ENCODE assay signal across 8 cellular contexts in genomic region chr18:75247601-75248421, GRCh38. TPM values are rescaled to one million over a fixed set of nuclear protein-coding genes. Genes with fewer than 3 reads are reported as not detected.
A peak's percentile ranks its signal among the peaks of the same experiment; 100 is the strongest.
DNase-seq lines count a peak whose midpoint lies in the region; ATAC-seq and TF ChIP-seq lines count a peak whose summit lies in the region.

No MANE protein-coding gene starts in this region.

- intact Hi-C loops in adrenal gland (cut with DNase I), result loop anchor here in 1 of 2 donors (5.0 kb wide), 1 partner anchor 36 kb away; the partner anchor contains the start of gene TSHZ1

- peaks cover 3 to 7% of the 10 kb centered on the region in 2 donors for H3K36me3 Mint-ChIP-seq in stimulated activated naive B cell treated with anti-CD40 and anti-IgM and Interleukin-4, amounts not matched to agents 10 μg/mL and 1 μg/mL and 100 μg/mL, for 72 hours
- no peaks in the 10 kb centered on the region for H3K36me3 Mint-ChIP-seq in endothelial cell (ENCODE audit: low read depth, unreplicated experiment)

- H3K27me3 ChIP-seq in adrenal gland (no peaks in the 10 kb centered on the region), H7 (ENCODE audit: control insufficient read depth, insufficient read depth, low read length) (no peaks in the 10 kb centered on the region)

- peak; percentile 82 for DNase-seq in DMS53 (lab: John Stamatoyannopoulos, UW)
- peak; percentile 48 for DNase-seq in GM20000 (ENCODE audit: low spot score)
- DNase-seq in NB4 (ENCODE audit: low read depth), result peak; percentile 52
- DNase-seq in adrenal gland, result no peak
- DNase-seq in hepatic stellate cell (ENCODE audit: low spot score), result peak; percentile 68
- no peak for DNase-seq in stimulated activated naive B cell treated with anti-CD40 and anti-IgM and Interleukin-4, amounts not matched to agents 10 μg/mL and 1 μg/mL and 100 μg/mL, for 72 hours
- DNase-seq in H7, result no peak
- DNase-seq in endothelial cell (ENCODE audit: low spot score), result no peak

- peak overlapping the region; percentile 32 to 91 (median 76) for H3K27ac ChIP-seq in adrenal gland

- peak overlapping the region; percentile 67 for H3K4me3 ChIP-seq in NB4 (ENCODE audit: low read depth, low read length)
- peak overlapping the region in 2 of 4 donors; percentile 32 to 55 for H3K4me3 ChIP-seq in adrenal gland
- H3K4me3 ChIP-seq in H7 (ENCODE audit: insufficient read depth, low read depth, low read length), result no peak overlapping the region

- no peaks in the 10 kb centered on the region for H3K9me3 ChIP-seq in adrenal gland (replicated peaks in 1 of 3)

- peaks cover 19 to 61% of the 10 kb centered on the region in 2 donors for H3K4me1 ChIP-seq in adrenal gland (replicated peaks in 1 of 2)

- peak overlapping the region; percentile 84 to 85 for H3K4me3 Mint-ChIP-seq in stimulated activated naive B cell treated with anti-CD40 and anti-IgM and Interleukin-4, amounts not matched to agents 10 μg/mL and 1 μg/mL and 100 μg/mL, for 72 hours
- H3K4me3 Mint-ChIP-seq in endothelial cell (ENCODE audit: unreplicated experiment), result no peak overlapping the region

- peak; percentile 51 to 61 for ATAC-seq in stimulated activated naive B cell treated with anti-CD40 and anti-IgM and Interleukin-4, amounts not matched to agents 10 μg/mL and 1 μg/mL and 100 μg/mL, for 72 hours (replicated peaks)

- TF ChIP-seq CTCF in GM20000 (IDR thresholded peaks at IDR 0.05; ENCODE audit: extremely low read depth, missing control alignments) (no peak), NB4 (IDR thresholded peaks at IDR 0.05; ENCODE audit: low read depth, low read length) (no peak), adrenal gland (IDR thresholded peaks at IDR 0.05) (no peak), endothelial cell (IDR thresholded peaks at IDR 0.05; ENCODE audit: unreplicated experiment) (no peak)

- no peak for TF ChIP-seq POLR2A in NB4 (IDR thresholded peaks at IDR 0.05; ENCODE audit: extremely low read depth, insufficient read length)
- TF ChIP-seq POLR2A in adrenal gland (IDR thresholded peaks at IDR 0.05), result peak in 1 of 2 donors; percentile 36

- H3K36me3 ChIP-seq in adrenal gland (replicated peaks in 1 of 2), result no peaks in the 10 kb centered on the region
- no peaks in the 10 kb centered on the region for H3K36me3 ChIP-seq in H7 (replicated peaks; ENCODE audit: control insufficient read depth, insufficient read depth, low read length)

- no peaks in the 10 kb centered on the region for H3K27me3 Mint-ChIP-seq in stimulated activated naive B cell treated with anti-CD40 and anti-IgM and Interleukin-4, amounts not matched to agents 10 μg/mL and 1 μg/mL and 100 μg/mL, for 72 hours
- H3K27me3 Mint-ChIP-seq in endothelial cell (ENCODE audit: unreplicated experiment), result peaks cover 2% of the 10 kb centered on the region

- WGBS in adrenal gland, 4 donors, result 20 to 24% (median 22%) methylated on average over 8 of the region's 8 CpGs

- H3K4me1 Mint-ChIP-seq in stimulated activated naive B cell treated with anti-CD40 and anti-IgM and Interleukin-4, amounts not matched to agents 10 μg/mL and 1 μg/mL and 100 μg/mL, for 72 hours, result peaks cover 20 to 39% of the 10 kb centered on the region in 2 donors
- peaks cover 7% of the 10 kb centered on the region for H3K4me1 Mint-ChIP-seq in endothelial cell (ENCODE audit: unreplicated experiment)

- H3K27ac Mint-ChIP-seq in stimulated activated naive B cell treated with anti-CD40 and anti-IgM and Interleukin-4, amounts not matched to agents 10 μg/mL and 1 μg/mL and 100 μg/mL, for 72 hours, result peak overlapping the region; percentile 92
- H3K27ac Mint-ChIP-seq in endothelial cell (ENCODE audit: unreplicated experiment), result no peak overlapping the region

- H3K9me3 Mint-ChIP-seq in stimulated activated naive B cell treated with anti-CD40 and anti-IgM and Interleukin-4, amounts not matched to agents 10 μg/mL and 1 μg/mL and 100 μg/mL, for 72 hours, result peaks cover 6 to 7% of the 10 kb centered on the region in 2 donors
- H3K9me3 Mint-ChIP-seq in endothelial cell (ENCODE audit: unreplicated experiment), result no peaks in the 10 kb centered on the region

RNA-seq across cellular contexts. Expression of gene TSHZ1, which starts 37.2 kb away (rescaled TPM):
- total RNA-seq in adrenal gland (10 to 100 TPM; 10.2 to 25.0 (median 18.0) TPM), endothelial cell (ENCODE audit: unreplicated experiment) (16.3 TPM)
- polyA plus RNA-seq in adrenal gland, result 10 to 100 TPM in 1 of 3 donors, 1 to 10 TPM in 2; 6.8 to 10.1 (median 7.7) TPM
- total RNA-seq in H7 (2014; rRNA removed; shearing (Covaris generic)), result 4.6 and 8.2 TPM in 2 replicates

RNA-seq across cellular contexts. Expression of gene PTGR3, which starts 38.9 kb away (rescaled TPM):
- total RNA-seq in adrenal gland (10 to 100 TPM in 7 of 8 donors, 1 to 10 TPM in 1; 8.8 to 40.2 (median 24.1) TPM), endothelial cell (ENCODE audit: unreplicated experiment) (26.3 TPM)
- polyA plus RNA-seq in adrenal gland, result 10 to 100 TPM in 1 of 3 donors, 1 to 10 TPM in 2; 9.6 to 16.3 (median 9.9) TPM
- total RNA-seq in H7 (2014; rRNA removed; shearing (Covaris generic)), result 16.1 and 18.1 TPM in 2 replicates

Comparison
In these comparisons a context has a peak if more than half of its experiments do, and no peak if none do; other contexts are left out.
1. DNase-seq: peak in DMS53 (single experiment), GM20000 (single experiment), NB4 (single experiment) and hepatic stellate cell (single experiment); none in adrenal gland (0 of 7), stimulated activated naive B cell treated with anti-CD40 and anti-IgM and Interleukin-4, amounts not matched to agents 10 μg/mL and 1 μg/mL and 100 μg/mL, for 72 hours (single experiment), H7 (single experiment) and endothelial cell (single experiment).